ENCODE assay signal across 23 cellular contexts in genomic region chr2:205557873-205558272, GRCh38.
"Had no signal": no experiment of that assay in that cellular context is flagged by ENCODE, and none has a peak within 500 bp of the region (broad histone marks: within the 10 kb centered on the region; RNA-seq: fewer than 3 reads in every experiment).

No MANE protein-coding gene starts in this region.

- H3K4me1 Mint-ChIP-seq: IgD-negative memory B cell, T-cell had no signal

- DNase-seq: Kasumi-1, MV-4-11, NCI-H1048, NCI-H1105, NCI-H1417, NCI-H1436 treated with DMSO at 0.1 percent for 48 hours, NCI-H1694, NCI-H187 treated with DMSO at 0.1 percent for 48 hours, NCI-H2029 treated with DMSO at 0.1 percent for 48 hours, NCI-H2171 treated with DMSO at 0.1 percent for 48 hours, NCI-H345, NCI-H446 treated with DMSO at 0.1 percent for 48 hours, NCI-H510A treated with DMSO at 0.1 percent for 48 hours, NCI-H526, NCI-H82, RPMI8226, SHP77, SW 1271, T-cell had no signal

- H3K27ac Mint-ChIP-seq: IgD-negative memory B cell, T-cell had no signal

- FAIRE-seq: K562, RCC 7860 had no signal

- H3K4me3 ChIP-seq: K562 had no signal

- H3K36me3 Mint-ChIP-seq: IgD-negative memory B cell, T-cell had no signal

- ATAC-seq: K562, T-cell had no signal

- H3K27ac ChIP-seq: KMS-11 had no signal

- H3K9me3 Mint-ChIP-seq: T-cell had no signal

- H3K4me3 Mint-ChIP-seq: IgD-negative memory B cell, T-cell had no signal
